1 cellular context compared by ENCODE assay signal in the genomic region with DNA sequence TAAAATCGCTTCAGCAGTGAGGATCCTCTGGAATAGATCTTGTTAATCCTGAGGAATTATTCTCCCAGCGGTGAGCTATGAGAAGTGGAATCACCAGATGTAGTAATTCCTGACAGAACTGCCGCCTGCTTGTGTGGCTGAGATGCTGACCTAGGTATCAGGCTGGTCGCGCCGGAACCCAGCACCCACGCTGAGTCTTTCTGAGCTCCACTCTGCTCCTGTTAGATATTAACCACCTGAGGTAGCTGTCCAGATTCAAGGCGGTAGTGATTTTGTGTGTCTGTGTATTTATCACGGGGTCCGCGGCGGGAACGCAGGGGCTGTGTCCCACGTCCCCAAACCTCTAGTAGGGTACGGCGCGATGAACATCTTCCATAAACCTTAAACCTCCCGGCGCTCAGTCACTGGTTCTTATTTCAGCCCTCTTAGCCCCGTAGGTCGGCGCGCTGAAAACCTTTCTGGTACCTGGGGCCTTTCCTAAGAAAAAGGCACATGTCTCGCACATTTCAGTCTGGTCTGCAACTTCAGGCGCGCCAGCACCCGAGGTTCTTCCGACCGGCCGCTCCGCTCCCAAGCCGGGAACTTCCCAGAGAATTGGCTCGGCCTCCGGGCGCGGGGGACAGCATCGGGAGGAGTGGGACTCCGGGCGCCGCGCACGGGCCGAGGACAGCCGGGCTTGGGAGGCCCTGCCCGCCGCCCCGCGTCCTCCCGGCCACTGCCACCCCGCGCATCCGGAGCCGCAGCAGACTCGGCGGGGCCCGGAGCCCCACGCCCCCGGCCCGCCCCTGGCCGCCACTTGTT.
A peak's percentile ranks its signal among the peaks of the same experiment; 100 is the strongest.
TF ChIP-seq lines count a peak whose summit lies in the region.

No MANE protein-coding gene starts in this region.

TF ChIP-seq in HepG2, 621 proteins besides CTCF, POLR2A, EP300 and RAD21 (continued from another document):
- TF ChIP-seq CEBPB (IDR thresholded peaks at IDR 0.05; ENCODE audit: borderline replicate concordance, low read depth, low read length) (no peak), NR2C2 (CRISPR knock-in tag; IDR thresholded peaks at IDR 0.05; ENCODE audit: borderline replicate concordance) (no peak), KDM3A (CRISPR knock-in tag; IDR thresholded peaks at IDR 0.05; ENCODE audit: low read depth) (no peak), ESRRA (CRISPR knock-in tag; IDR thresholded peaks at IDR 0.05; ENCODE audit: low read depth) (no peak), KLF11 (CRISPR knock-in tag; IDR thresholded peaks at IDR 0.05) (no peak), ZNF30 (CRISPR knock-in tag; IDR thresholded peaks at IDR 0.05) (no peak), ZNF33B (CRISPR knock-in tag; IDR thresholded peaks at IDR 0.05) (0 out of 2 replicates have a peak, but pooled peaks have one; percentile 78), SALL2 (CRISPR knock-in tag; IDR thresholded peaks at IDR 0.05) (peak; percentile 47; the same call in 1 of the 2 replicates), FOXA3 (CRISPR knock-in tag; IDR thresholded peaks at IDR 0.05) (no peak), THAP11 (CRISPR knock-in tag; IDR thresholded peaks at IDR 0.05) (no peak), TOPORS (CRISPR knock-in tag; IDR thresholded peaks at IDR 0.05) (no peak), ELF4 (CRISPR knock-in tag; IDR thresholded peaks at IDR 0.05; ENCODE audit: borderline replicate concordance) (no peak)
- TF ChIP-seq, protein P1, sequence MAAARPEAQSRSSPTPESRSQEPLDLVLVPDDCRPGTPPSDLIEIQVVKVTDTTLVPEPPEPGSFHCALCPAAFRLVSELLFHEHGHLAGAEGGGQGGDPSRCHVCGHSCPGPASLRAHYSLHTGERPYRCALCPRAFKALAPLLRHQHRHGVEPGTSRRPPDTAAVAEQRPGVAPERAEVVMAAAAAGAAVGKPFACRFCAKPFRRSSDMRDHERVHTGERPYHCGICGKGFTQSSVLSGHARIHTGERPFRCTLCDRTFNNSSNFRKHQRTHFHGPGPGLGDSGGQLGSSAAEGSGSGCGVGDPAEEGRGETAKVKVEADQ (CRISPR knock-in tag; IDR thresholded peaks at IDR 0.05; ENCODE audit: borderline replicate concordance): peak; percentile 77; the same call in 1 of the 2 replicates
- TF ChIP-seq, protein P2, sequence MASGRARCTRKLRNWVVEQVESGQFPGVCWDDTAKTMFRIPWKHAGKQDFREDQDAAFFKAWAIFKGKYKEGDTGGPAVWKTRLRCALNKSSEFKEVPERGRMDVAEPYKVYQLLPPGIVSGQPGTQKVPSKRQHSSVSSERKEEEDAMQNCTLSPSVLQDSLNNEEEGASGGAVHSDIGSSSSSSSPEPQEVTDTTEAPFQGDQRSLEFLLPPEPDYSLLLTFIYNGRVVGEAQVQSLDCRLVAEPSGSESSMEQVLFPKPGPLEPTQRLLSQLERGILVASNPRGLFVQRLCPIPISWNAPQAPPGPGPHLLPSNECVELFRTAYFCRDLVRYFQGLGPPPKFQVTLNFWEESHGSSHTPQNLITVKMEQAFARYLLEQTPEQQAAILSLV (CRISPR knock-in tag; IDR thresholded peaks at IDR 0.05; ENCODE audit: borderline replicate concordance): peak; percentile 55; the same call in 1 of the 2 replicates
- TF ChIP-seq, protein P3, sequence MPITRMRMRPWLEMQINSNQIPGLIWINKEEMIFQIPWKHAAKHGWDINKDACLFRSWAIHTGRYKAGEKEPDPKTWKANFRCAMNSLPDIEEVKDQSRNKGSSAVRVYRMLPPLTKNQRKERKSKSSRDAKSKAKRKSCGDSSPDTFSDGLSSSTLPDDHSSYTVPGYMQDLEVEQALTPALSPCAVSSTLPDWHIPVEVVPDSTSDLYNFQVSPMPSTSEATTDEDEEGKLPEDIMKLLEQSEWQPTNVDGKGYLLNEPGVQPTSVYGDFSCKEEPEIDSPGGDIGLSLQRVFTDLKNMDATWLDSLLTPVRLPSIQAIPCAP (CRISPR knock-in tag; IDR thresholded peaks at IDR 0.05; ENCODE audit: low read depth): no peak
